7 cellular contexts compared by ENCODE assay signal in the genomic region with DNA sequence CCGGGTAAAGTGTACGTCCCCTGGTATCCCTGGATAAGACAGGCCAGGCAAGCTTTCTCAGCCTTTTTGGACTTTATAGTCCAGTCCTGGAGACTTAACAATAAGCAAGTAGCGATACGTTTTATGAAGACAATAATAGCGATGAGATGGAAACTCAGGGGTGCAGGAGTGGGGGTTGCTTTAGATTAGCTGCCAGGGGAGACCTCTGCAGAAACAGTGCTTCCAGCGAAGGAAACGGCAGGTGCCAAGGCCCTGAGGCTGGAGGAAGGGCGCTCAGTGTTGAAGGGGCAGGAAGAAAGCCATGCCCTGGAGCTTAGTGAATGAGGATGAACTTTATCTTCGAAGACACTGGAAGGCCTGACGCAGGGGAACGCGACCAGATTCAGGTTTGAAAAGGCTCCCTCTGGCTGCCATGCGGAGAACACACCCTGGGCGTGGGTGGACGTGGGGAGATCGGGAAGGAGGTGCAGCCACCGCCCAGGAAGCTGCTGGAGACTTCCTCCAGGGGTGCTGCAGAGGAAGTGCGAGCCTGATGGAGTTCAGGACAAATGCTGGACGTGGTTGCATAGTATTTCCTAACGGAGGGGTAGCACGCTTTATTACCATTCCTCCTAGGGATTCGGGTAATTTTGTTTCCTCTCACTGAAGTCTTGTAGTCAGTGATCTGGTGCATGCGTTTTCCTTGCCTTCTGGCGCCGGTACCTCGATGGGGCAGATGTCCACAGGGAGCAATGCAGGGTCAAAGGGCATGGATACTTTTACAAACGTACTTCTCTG. TPM values are rescaled to one million over a fixed set of nuclear protein-coding genes. Genes with fewer than 3 reads are reported as not detected.
A peak's percentile ranks its signal among the peaks of the same experiment; 100 is the strongest.
DNase-seq lines count a peak whose midpoint lies in the region; ATAC-seq and TF ChIP-seq lines count a peak whose summit lies in the region.

No MANE protein-coding gene starts in this region.

- peak overlapping the region; percentile 30 to 39 for H3K4me3 ChIP-seq in left lung

- intact Hi-C loops in left lung (cut with DNase I): no loop called here

- no peak overlapping the region for H3K4me3 Mint-ChIP-seq in chondrocyte (ENCODE audit: unreplicated experiment)

- H3K27ac Mint-ChIP-seq in chondrocyte (ENCODE audit: unreplicated experiment): no peak overlapping the region

- H3K36me3 ChIP-seq in left lung: peaks cover 0 to 5% of the 10 kb centered on the region in 2 donors

- H3K9me3 ChIP-seq in left lung: no peaks in the 10 kb centered on the region

- ATAC-seq in GM18909 (IDR thresholded peaks at IDR 0.05; ENCODE audit: poor library complexity, unreplicated experiment) (peak; percentile 39), HG03135 (IDR thresholded peaks at IDR 0.05; ENCODE audit: unreplicated experiment) (peak; percentile 46), left lung (peak; percentile 84)

- DNase-seq in T-helper 9 cell: peak; percentile 72
- peak; percentile 84 for DNase-seq in chondrocyte (ENCODE audit: low spot score)
- peak; percentile 94 for DNase-seq in left lung
- DNase-seq in stimulated activated CD4-positive, alpha-beta T cell treated with anti-CD3 and anti-CD28 coated beads, Interleukin-4, amount 100 ng/mL, for 4 hours: peak; percentile 72 to 83
- DNase-seq in kidney glomerular epithelial cell (lab: John Stamatoyannopoulos, UW): no peak

- no peaks in the 10 kb centered on the region for H3K36me3 Mint-ChIP-seq in chondrocyte (ENCODE audit: low read depth)

- no peaks in the 10 kb centered on the region for H3K27me3 Mint-ChIP-seq in chondrocyte (ENCODE audit: low read depth)

- peak overlapping the region; percentile 91 to 93 for H3K27ac ChIP-seq in left lung

- no peaks in the 10 kb centered on the region for H3K9me3 Mint-ChIP-seq in chondrocyte (ENCODE audit: low read depth)

- H3K4me1 Mint-ChIP-seq in chondrocyte (ENCODE audit: low read depth): no peaks in the 10 kb centered on the region

- peaks cover 0 to 44% of the 10 kb centered on the region in 2 donors for H3K4me1 ChIP-seq in left lung

- peak; percentile 92 for TF ChIP-seq CTCF in chondrocyte (IDR thresholded peaks at IDR 0.05)
- peak; percentile 93 to 96 for TF ChIP-seq CTCF in left lung (IDR thresholded peaks at IDR 0.05)

- H3K27me3 ChIP-seq in left lung: no peaks in the 10 kb centered on the region

RNA-seq across cellular contexts. Expression of gene UBC, which starts 26.1 kb away (rescaled TPM):
- total RNA-seq in chondrocyte: 987 to 1,235 TPM (median 1,212 TPM) in 3 replicates
- 1,000 to 10,000 TPM in 1 of 2 donors, 100 to 1,000 TPM in 1; 933 to 1,095 TPM for total RNA-seq in left lung

RNA-seq across cellular contexts. Expression of gene DHX37, which starts 48.4 kb away (rescaled TPM):
- total RNA-seq in chondrocyte (11.8 to 15.3 TPM (median 14.0 TPM) in 3 replicates), left lung (10 to 100 TPM; 12.1 to 20.3 TPM)

RNA-seq across cellular contexts. Expression of gene BRI3BP, which starts 52.9 kb away (rescaled TPM):
- 6.8 to 11.8 TPM (median 7.1 TPM) in 3 replicates for total RNA-seq in chondrocyte
- total RNA-seq in left lung: 10 to 100 TPM; 12.2 to 16.3 TPM
